4 cellular contexts compared by ENCODE assay signal in genomic region chr4:26260571-26260970, GRCh38.
TF ChIP-seq lines count a peak whose summit lies in the region.

No MANE protein-coding gene starts in this region.

TF ChIP-seq in A549, 52 proteins besides CTCF, POLR2A, EP300 and RAD21:
- TF ChIP-seq MAFK (IDR thresholded peaks at IDR 0.05; ENCODE audit: partially characterized antibody): peak; percentile 74
- TF ChIP-seq GATA3 (IDR thresholded peaks at IDR 0.05; ENCODE audit: borderline replicate concordance): no peak
- no peak for TF ChIP-seq RFX5 (IDR thresholded peaks at IDR 0.05)

TF ChIP-seq in GM23338, 12 proteins besides CTCF, POLR2A, EP300 and RAD21 (continues in another document):
- no peak for TF ChIP-seq ZNF114 (CRISPR knock-in tag; IDR thresholded peaks at IDR 0.05)
- no peak for TF ChIP-seq STAT1 (IDR thresholded peaks at IDR 0.05; ENCODE audit: unreplicated experiment)
- TF ChIP-seq JUNB (IDR thresholded peaks at IDR 0.05; ENCODE audit: unreplicated experiment): no peak
- no peak for TF ChIP-seq ZNF331 (CRISPR knock-in tag; IDR thresholded peaks at IDR 0.05; ENCODE audit: low read depth)
- TF ChIP-seq CREB1 (CRISPR knock-in tag; IDR thresholded peaks at IDR 0.05; ENCODE audit: low read depth): no peak
- TF ChIP-seq NANOG (IDR thresholded peaks at IDR 0.05; ENCODE audit: borderline replicate concordance): no peak
- no peak for TF ChIP-seq EZH2phosphoT487 (IDR thresholded peaks at IDR 0.05; ENCODE audit: unreplicated experiment)
- TF ChIP-seq REST (IDR thresholded peaks at IDR 0.05; ENCODE audit: unreplicated experiment): no peak
- no peak for TF ChIP-seq EZH2 (IDR thresholded peaks at IDR 0.05; ENCODE audit: low read depth, unreplicated experiment)

TF ChIP-seq in K562, 482 proteins besides CTCF, POLR2A, EP300 and RAD21:
- TF ChIP-seq TAF7 (tag; IDR thresholded peaks at IDR 0.05): no peak
- peak; percentile 45 for TF ChIP-seq MAFF (IDR thresholded peaks at IDR 0.05; ENCODE audit: low read length)
- peak; percentile 30; the same call in 1 of the 2 replicates for TF ChIP-seq MAFK (IDR thresholded peaks at IDR 0.05; ENCODE audit: low read length)
- peak; percentile 75 for TF ChIP-seq ZNF316 (IDR thresholded peaks at IDR 0.05)
- TF ChIP-seq MAFG (tag; conservative IDR thresholded peaks at IDR 0.05): 0 out of 2 replicates have a peak, but pooled peaks have one; percentile 41
- peak; percentile 65 for TF ChIP-seq C11orf30 (IDR thresholded peaks at IDR 0.05; ENCODE audit: low read depth)
- TF ChIP-seq BCOR (IDR thresholded peaks at IDR 0.05): no peak

TF ChIP-seq in H1, 55 proteins besides CTCF, POLR2A, EP300 and RAD21:
- no peak for TF ChIP-seq SRF (IDR thresholded peaks at IDR 0.05; ENCODE audit: low read depth, low read length)
- peak; percentile 38; the same call in 1 of the 2 replicates for TF ChIP-seq MAFK (IDR thresholded peaks at IDR 0.05; ENCODE audit: low read depth, low read length)
- TF ChIP-seq CEBPB (IDR thresholded peaks at IDR 0.05; ENCODE audit: low read depth, low read length): no peak
- TF ChIP-seq, protein P1, sequence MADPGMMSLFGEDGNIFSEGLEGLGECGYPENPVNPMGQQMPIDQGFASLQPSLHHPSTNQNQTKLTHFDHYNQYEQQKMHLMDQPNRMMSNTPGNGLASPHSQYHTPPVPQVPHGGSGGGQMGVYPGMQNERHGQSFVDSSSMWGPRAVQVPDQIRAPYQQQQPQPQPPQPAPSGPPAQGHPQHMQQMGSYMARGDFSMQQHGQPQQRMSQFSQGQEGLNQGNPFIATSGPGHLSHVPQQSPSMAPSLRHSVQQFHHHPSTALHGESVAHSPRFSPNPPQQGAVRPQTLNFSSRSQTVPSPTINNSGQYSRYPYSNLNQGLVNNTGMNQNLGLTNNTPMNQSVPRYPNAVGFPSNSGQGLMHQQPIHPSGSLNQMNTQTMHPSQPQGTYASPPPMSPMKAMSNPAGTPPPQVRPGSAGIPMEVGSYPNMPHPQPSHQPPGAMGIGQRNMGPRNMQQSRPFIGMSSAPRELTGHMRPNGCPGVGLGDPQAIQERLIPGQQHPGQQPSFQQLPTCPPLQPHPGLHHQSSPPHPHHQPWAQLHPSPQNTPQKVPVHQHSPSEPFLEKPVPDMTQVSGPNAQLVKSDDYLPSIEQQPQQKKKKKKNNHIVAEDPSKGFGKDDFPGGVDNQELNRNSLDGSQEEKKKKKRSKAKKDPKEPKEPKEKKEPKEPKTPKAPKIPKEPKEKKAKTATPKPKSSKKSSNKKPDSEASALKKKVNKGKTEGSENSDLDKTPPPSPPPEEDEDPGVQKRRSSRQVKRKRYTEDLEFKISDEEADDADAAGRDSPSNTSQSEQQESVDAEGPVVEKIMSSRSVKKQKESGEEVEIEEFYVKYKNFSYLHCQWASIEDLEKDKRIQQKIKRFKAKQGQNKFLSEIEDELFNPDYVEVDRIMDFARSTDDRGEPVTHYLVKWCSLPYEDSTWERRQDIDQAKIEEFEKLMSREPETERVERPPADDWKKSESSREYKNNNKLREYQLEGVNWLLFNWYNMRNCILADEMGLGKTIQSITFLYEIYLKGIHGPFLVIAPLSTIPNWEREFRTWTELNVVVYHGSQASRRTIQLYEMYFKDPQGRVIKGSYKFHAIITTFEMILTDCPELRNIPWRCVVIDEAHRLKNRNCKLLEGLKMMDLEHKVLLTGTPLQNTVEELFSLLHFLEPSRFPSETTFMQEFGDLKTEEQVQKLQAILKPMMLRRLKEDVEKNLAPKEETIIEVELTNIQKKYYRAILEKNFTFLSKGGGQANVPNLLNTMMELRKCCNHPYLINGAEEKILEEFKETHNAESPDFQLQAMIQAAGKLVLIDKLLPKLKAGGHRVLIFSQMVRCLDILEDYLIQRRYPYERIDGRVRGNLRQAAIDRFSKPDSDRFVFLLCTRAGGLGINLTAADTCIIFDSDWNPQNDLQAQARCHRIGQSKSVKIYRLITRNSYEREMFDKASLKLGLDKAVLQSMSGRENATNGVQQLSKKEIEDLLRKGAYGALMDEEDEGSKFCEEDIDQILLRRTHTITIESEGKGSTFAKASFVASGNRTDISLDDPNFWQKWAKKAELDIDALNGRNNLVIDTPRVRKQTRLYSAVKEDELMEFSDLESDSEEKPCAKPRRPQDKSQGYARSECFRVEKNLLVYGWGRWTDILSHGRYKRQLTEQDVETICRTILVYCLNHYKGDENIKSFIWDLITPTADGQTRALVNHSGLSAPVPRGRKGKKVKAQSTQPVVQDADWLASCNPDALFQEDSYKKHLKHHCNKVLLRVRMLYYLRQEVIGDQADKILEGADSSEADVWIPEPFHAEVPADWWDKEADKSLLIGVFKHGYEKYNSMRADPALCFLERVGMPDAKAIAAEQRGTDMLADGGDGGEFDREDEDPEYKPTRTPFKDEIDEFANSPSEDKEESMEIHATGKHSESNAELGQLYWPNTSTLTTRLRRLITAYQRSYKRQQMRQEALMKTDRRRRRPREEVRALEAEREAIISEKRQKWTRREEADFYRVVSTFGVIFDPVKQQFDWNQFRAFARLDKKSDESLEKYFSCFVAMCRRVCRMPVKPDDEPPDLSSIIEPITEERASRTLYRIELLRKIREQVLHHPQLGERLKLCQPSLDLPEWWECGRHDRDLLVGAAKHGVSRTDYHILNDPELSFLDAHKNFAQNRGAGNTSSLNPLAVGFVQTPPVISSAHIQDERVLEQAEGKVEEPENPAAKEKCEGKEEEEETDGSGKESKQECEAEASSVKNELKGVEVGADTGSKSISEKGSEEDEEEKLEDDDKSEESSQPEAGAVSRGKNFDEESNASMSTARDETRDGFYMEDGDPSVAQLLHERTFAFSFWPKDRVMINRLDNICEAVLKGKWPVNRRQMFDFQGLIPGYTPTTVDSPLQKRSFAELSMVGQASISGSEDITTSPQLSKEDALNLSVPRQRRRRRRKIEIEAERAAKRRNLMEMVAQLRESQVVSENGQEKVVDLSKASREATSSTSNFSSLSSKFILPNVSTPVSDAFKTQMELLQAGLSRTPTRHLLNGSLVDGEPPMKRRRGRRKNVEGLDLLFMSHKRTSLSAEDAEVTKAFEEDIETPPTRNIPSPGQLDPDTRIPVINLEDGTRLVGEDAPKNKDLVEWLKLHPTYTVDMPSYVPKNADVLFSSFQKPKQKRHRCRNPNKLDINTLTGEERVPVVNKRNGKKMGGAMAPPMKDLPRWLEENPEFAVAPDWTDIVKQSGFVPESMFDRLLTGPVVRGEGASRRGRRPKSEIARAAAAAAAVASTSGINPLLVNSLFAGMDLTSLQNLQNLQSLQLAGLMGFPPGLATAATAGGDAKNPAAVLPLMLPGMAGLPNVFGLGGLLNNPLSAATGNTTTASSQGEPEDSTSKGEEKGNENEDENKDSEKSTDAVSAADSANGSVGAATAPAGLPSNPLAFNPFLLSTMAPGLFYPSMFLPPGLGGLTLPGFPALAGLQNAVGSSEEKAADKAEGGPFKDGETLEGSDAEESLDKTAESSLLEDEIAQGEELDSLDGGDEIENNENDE (IDR thresholded peaks at IDR 0.05; ENCODE audit: insufficient replicate concordance, low read length): no peak
- TF ChIP-seq ZNF274 (IDR thresholded peaks at IDR 0.05; ENCODE audit: borderline replicate concordance, extremely low read depth, low read length): no peak
- no peak for TF ChIP-seq CBX5 (IDR thresholded peaks at IDR 0.05; ENCODE audit: low read depth, low read length)
- TF ChIP-seq FOSL1 (IDR thresholded peaks at IDR 0.05; ENCODE audit: insufficient read depth, low read depth, low read length): no peak
- TF ChIP-seq RFX5 (IDR thresholded peaks at IDR 0.05; ENCODE audit: borderline replicate concordance, low read depth, low read length): no peak
